ENCODE assay signal across 11 cellular contexts in genomic region chr2:241357531-241357930, GRCh38. TPM values are rescaled to one million over a fixed set of nuclear protein-coding genes. Genes with fewer than 3 reads are reported as not detected.
DNase-seq lines count a peak whose midpoint lies in the region; ATAC-seq and TF ChIP-seq lines count a peak whose summit lies in the region.
"Had no signal": no experiment of that assay in that cellular context is flagged by ENCODE, and none has a peak within 500 bp of the region (broad histone marks: within the 10 kb centered on the region; RNA-seq: fewer than 3 reads in every experiment).

No MANE protein-coding gene starts in this region.

- H3K27ac Mint-ChIP-seq in GM23338 (no peak overlapping the region), memory B cell (peak overlapping the region; percentile 87)
- H3K27ac Mint-ChIP-seq in activated naive CD8-positive, alpha-beta T cell, result peak overlapping the region; percentile 28

- TF ChIP-seq CTCF in GM23338 (conservative IDR thresholded peaks at IDR 0.05; ENCODE audit: low read depth in 2 of 2), result no peak

- H3K27me3 ChIP-seq in ACC112 (ENCODE audit: insufficient read depth, low read length) (no peaks in the 10 kb centered on the region), GM23338 (ENCODE audit: insufficient read depth) (no peaks in the 10 kb centered on the region)
- H3K27me3 ChIP-seq: left lung had no signal

- H3K9me2 ChIP-seq in GM23338 (ENCODE audit: insufficient read depth), result no peaks in the 10 kb centered on the region

- DNase-seq in GM23338 (ENCODE audit: low spot score) (no peak), memory B cell (ENCODE audit: low spot score in 2 of 2) (no peak), glomerular visceral epithelial cell (ENCODE audit: extremely low spot score) (no peak), HCEC 1CT (no peak), T-helper 9 cell (no peak)
- DNase-seq: activated effector memory CD4-positive, alpha-beta T cell treated with anti-CD3 and anti-CD28 coated beads, Interleukin-2, amount 50 U/mL, for 16 hours; left lung; NCI-H526 treated with DMSO at 0.1 percent for 48 hours had no signal

- peaks cover 14% of the 10 kb centered on the region for H3K36me3 ChIP-seq in ACC112 (ENCODE audit: insufficient read depth, low read length)
- H3K36me3 ChIP-seq in GM23338 (ENCODE audit: insufficient read depth), result peaks cover 2% of the 10 kb centered on the region; the same call in 1 of the 2 replicates

- peaks cover 32% of the 10 kb centered on the region for H4K20me1 ChIP-seq in GM23338 (replicated peaks; ENCODE audit: insufficient read depth)

- H3K27ac ChIP-seq in ACC112 (ENCODE audit: low read depth, low read length), result no peak overlapping the region
- H3K27ac ChIP-seq in GM23338 (ENCODE audit: low read depth), result no peak overlapping the region

- H3K4me1 Mint-ChIP-seq in GM23338 (peaks cover 36% of the 10 kb centered on the region), memory B cell (peaks cover 35% of the 10 kb centered on the region)
- H3K4me1 Mint-ChIP-seq in activated naive CD8-positive, alpha-beta T cell (ENCODE audit: low read depth), result peaks cover 24% of the 10 kb centered on the region

- H3K4me1 ChIP-seq in ACC112 (ENCODE audit: control insufficient read depth, insufficient read depth, low read length, unreplicated experiment) (peaks cover 26% of the 10 kb centered on the region), GM23338 (ENCODE audit: insufficient read depth) (peaks cover 7% of the 10 kb centered on the region)

- peak overlapping the region; percentile 97 for H3K4me3 ChIP-seq in ACC112 (ENCODE audit: low read depth, low read length)
- H3K4me3 ChIP-seq in GM23338, result peak overlapping the region; percentile 88

- no peak for ATAC-seq in GM23338
- no peak for ATAC-seq in memory B cell (ENCODE audit: low read depth)
- ATAC-seq in GM18505 (IDR thresholded peaks at IDR 0.05; ENCODE audit: unreplicated experiment), result no peak
- ATAC-seq: left lung had no signal

- H3K4me3 Mint-ChIP-seq in GM23338 (peak overlapping the region; percentile 70), memory B cell (peak overlapping the region; percentile 89)
- peak overlapping the region; percentile 80 for H3K4me3 Mint-ChIP-seq in activated naive CD8-positive, alpha-beta T cell

- H3K27me3 Mint-ChIP-seq in GM23338 (ENCODE audit: insufficient read depth, low read depth, poor library complexity) (peaks cover 6% of the 10 kb centered on the region), memory B cell (no peaks in the 10 kb centered on the region)
- H3K27me3 Mint-ChIP-seq in activated naive CD8-positive, alpha-beta T cell, result no peaks in the 10 kb centered on the region

- H2AFZ ChIP-seq in ACC112 (ENCODE audit: low read length, unreplicated experiment) (no peak overlapping the region), GM23338 (no peak overlapping the region)

- no peak for TF ChIP-seq POLR2A in GM18505 (IDR thresholded peaks at IDR 0.05; ENCODE audit: borderline replicate concordance, extremely low read depth, insufficient read depth, insufficient read length)

- no peaks in the 10 kb centered on the region for H3F3A ChIP-seq in GM23338 (replicated peaks; ENCODE audit: low read depth)

- H3K36me3 Mint-ChIP-seq in GM23338 (ENCODE audit: low read depth) (peaks cover 21% of the 10 kb centered on the region), memory B cell (peaks cover 4% of the 10 kb centered on the region)
- no peaks in the 10 kb centered on the region for H3K36me3 Mint-ChIP-seq in activated naive CD8-positive, alpha-beta T cell

- H3K4me2 ChIP-seq in GM23338, result peak overlapping the region; percentile 92

- H3K79me2 ChIP-seq in ACC112 (ENCODE audit: control insufficient read depth, insufficient read depth, low read length, unreplicated experiment) (peaks cover 53% of the 10 kb centered on the region), GM23338 (replicated peaks; ENCODE audit: insufficient read depth) (peaks cover 57% of the 10 kb centered on the region)

- H3K9me3 Mint-ChIP-seq in GM23338 (no peaks in the 10 kb centered on the region), memory B cell (no peaks in the 10 kb centered on the region)
- no peaks in the 10 kb centered on the region for H3K9me3 Mint-ChIP-seq in activated naive CD8-positive, alpha-beta T cell (ENCODE audit: low read depth)

TF ChIP-seq in GM23338, 12 proteins besides CTCF, POLR2A, EP300 and RAD21 (continues in another document):
- TF ChIP-seq REST (IDR thresholded peaks at IDR 0.05; ENCODE audit: unreplicated experiment) (no peak), CREB1 (CRISPR knock-in tag; IDR thresholded peaks at IDR 0.05; ENCODE audit: low read depth) (no peak), NANOG (IDR thresholded peaks at IDR 0.05; ENCODE audit: borderline replicate concordance) (no peak), JUNB (IDR thresholded peaks at IDR 0.05; ENCODE audit: unreplicated experiment) (no peak), ZNF331 (CRISPR knock-in tag; IDR thresholded peaks at IDR 0.05; ENCODE audit: low read depth) (no peak), POLR2AphosphoS5 (IDR thresholded peaks at IDR 0.05; ENCODE audit: low read depth) (no peak), ZNF114 (CRISPR knock-in tag; IDR thresholded peaks at IDR 0.05) (no peak), ETS1 (IDR thresholded peaks at IDR 0.05) (no peak), STAT1 (IDR thresholded peaks at IDR 0.05; ENCODE audit: unreplicated experiment) (no peak), EZH2 (IDR thresholded peaks at IDR 0.05; ENCODE audit: low read depth, unreplicated experiment) (no peak), EZH2phosphoT487 (IDR thresholded peaks at IDR 0.05; ENCODE audit: unreplicated experiment) (no peak)

RNA-seq across cellular contexts. Expression of gene FARP2, which starts 1.4 kb away (rescaled TPM):
- 22.6 and 26.8 TPM in 2 replicates for total RNA-seq in GM23338 (2014; rRNA removed; shearing (Covaris generic))
- polyA plus RNA-seq in GM23338 (2016; fragmentation: Nextera tagmentation; extraction: Ambion mirVana), result 13.9 and 16.0 TPM in 2 replicates

RNA-seq across cellular contexts. Expression of gene SEPTIN2, which starts 41.8 kb away (rescaled TPM):
- 370 and 393 TPM in 2 replicates for total RNA-seq in GM23338 (2014; rRNA removed; shearing (Covaris generic))
- polyA plus RNA-seq in GM23338 (2016; fragmentation: Nextera tagmentation; extraction: Ambion mirVana), result 204 and 227 TPM in 2 replicates

RNA-seq across cellular contexts. Expression of gene HDLBP, which starts 42.1 kb away (rescaled TPM):
- 306 and 312 TPM in 2 replicates for total RNA-seq in GM23338 (2014; rRNA removed; shearing (Covaris generic))
- polyA plus RNA-seq in GM23338 (2016; fragmentation: Nextera tagmentation; extraction: Ambion mirVana), result 218 and 230 TPM in 2 replicates
